In genomic region chr14:100525615-100526014, GRCh38 we compare ENCODE assay signal across 22 cellular contexts.
DNase-seq lines count a peak whose midpoint lies in the region; FAIRE-seq and TF ChIP-seq lines count a peak whose summit lies in the region.
"Had no signal": no experiment of that assay in that cellular context is flagged by ENCODE, and none has a peak within 500 bp of the region (broad histone marks: within the 10 kb centered on the region; RNA-seq: fewer than 3 reads in every experiment).

No MANE protein-coding gene starts in this region.

- TF ChIP-seq CTCF in right atrium auricular region (IDR thresholded peaks at IDR 0.05) (no peak), nephron progenitor cell (IDR thresholded peaks at IDR 0.05) (no peak), thyroid gland (IDR thresholded peaks at IDR 0.05) (no peak)

- no peak for TF ChIP-seq POLR2A in thyroid gland (IDR thresholded peaks at IDR 0.05)

- H3K36me3 Mint-ChIP-seq in nephron progenitor cell (ENCODE audit: low read depth), result no peaks in the 10 kb centered on the region

- intact Hi-C loops in cardiac septum (cut with DNase I), result no loop called here
- intact Hi-C loops in thyroid gland (cut with DNase I), result no loop called here

- H3K4me3 ChIP-seq in right atrium auricular region (no peak overlapping the region), thyroid gland (replicated peaks in 1 of 3) (no peak overlapping the region)
- H3K4me3 ChIP-seq: cardiac muscle cell, heart right ventricle had no signal

- H3K27ac Mint-ChIP-seq in nephron progenitor cell, result no peak overlapping the region
- H3K27ac Mint-ChIP-seq: H9; stimulated activated naive CD8-positive, alpha-beta T cell treated with anti-CD3 and anti-CD28 coated beads, Interleukin-15, Interleukin-2, amounts not matched to agents 100 ng/mL and 50 ng/mL, for 24 hours had no signal

- H3K27me3 Mint-ChIP-seq in nephron progenitor cell (ENCODE audit: low read depth, poor library complexity), result no peaks in the 10 kb centered on the region
- H3K27me3 Mint-ChIP-seq: stimulated activated naive CD8-positive, alpha-beta T cell treated with anti-CD3 and anti-CD28 coated beads, Interleukin-15, Interleukin-2, amounts not matched to agents 100 ng/mL and 50 ng/mL, for 24 hours had no signal

- peaks cover 17% of the 10 kb centered on the region for H3K36me3 ChIP-seq in right atrium auricular region
- peaks cover 10 to 11% of the 10 kb centered on the region in 2 donors for H3K36me3 ChIP-seq in thyroid gland
- H3K36me3 ChIP-seq: cardiac muscle cell had no signal

- H3K27me3 ChIP-seq in right atrium auricular region, result no peaks in the 10 kb centered on the region
- H3K27me3 ChIP-seq in thyroid gland, result no peaks in the 10 kb centered on the region
- H3K27me3 ChIP-seq: cardiac muscle cell, heart right ventricle had no signal

- no peak for FAIRE-seq in urothelium cell line (lab: Jason Lieb, UNC)
- FAIRE-seq: D721Med, HepG2 had no signal

- H3K4me1 ChIP-seq in right atrium auricular region (no peaks in the 10 kb centered on the region), thyroid gland (no peaks in the 10 kb centered on the region)
- H3K4me1 ChIP-seq: heart right ventricle had no signal

- no peaks in the 10 kb centered on the region for H3K9me3 Mint-ChIP-seq in nephron progenitor cell
- H3K9me3 Mint-ChIP-seq: H9; stimulated activated naive CD8-positive, alpha-beta T cell treated with anti-CD3 and anti-CD28 coated beads, Interleukin-15, Interleukin-2, amounts not matched to agents 100 ng/mL and 50 ng/mL, for 24 hours had no signal

- H3K27ac ChIP-seq in right atrium auricular region (no peak overlapping the region), thyroid gland (no peak overlapping the region)
- H3K27ac ChIP-seq: cardiac muscle cell, heart right ventricle had no signal

- peak; percentile 49 for DNase-seq in cardiac septum (ENCODE audit: low spot score)
- no peak for DNase-seq in right atrium auricular region (ENCODE audit: low spot score)
- DNase-seq in cerebellar cortex (ENCODE audit: low spot score), result peak; percentile 64
- DNase-seq in nephron progenitor cell, result peak; percentile 1
- DNase-seq in urothelium cell line (ENCODE audit: low spot score), result peak; percentile 2
- DNase-seq in NCI-H2029 (lab: John Stamatoyannopoulos, UW), result no peak
- no peak for DNase-seq in thyroid gland
- DNase-seq: activated CD4-positive, alpha-beta T cell treated with anti-CD3 and anti-CD28 coated beads for 48 hours; activated naive CD4-positive, alpha-beta T cell treated with Interleukin-2 at 50 U/mL for 16 hours; activated T-cell treated with anti-CD3 and anti-CD28 coated beads for 4 hours; C1 segment of cervical spinal cord; dermis blood vessel endothelial cell; NCI-H82; retina; Right ventricle myocardium superior; stimulated activated CD4-positive, alpha-beta T cell treated with anti-CD3 and anti-CD28 coated beads, Interleukin-4, amount 100 ng/mL, for 4 hours had no signal

- no peak overlapping the region for H3K4me3 Mint-ChIP-seq in nephron progenitor cell
- H3K4me3 Mint-ChIP-seq: H9; stimulated activated naive CD8-positive, alpha-beta T cell treated with anti-CD3 and anti-CD28 coated beads, Interleukin-15, Interleukin-2, amounts not matched to agents 100 ng/mL and 50 ng/mL, for 24 hours had no signal

- WGBS in thyroid gland, 2 donors, result 87 to 93% methylated on average over 5 to 11 of the region's 11 CpGs

- H3K9me3 ChIP-seq in right atrium auricular region, result no peaks in the 10 kb centered on the region
- H3K9me3 ChIP-seq in thyroid gland, result no peaks in the 10 kb centered on the region
- H3K9me3 ChIP-seq: heart right ventricle had no signal

- H3K4me1 Mint-ChIP-seq in nephron progenitor cell, result peaks cover 35% of the 10 kb centered on the region

Comparison
In these comparisons a context has a peak if more than half of its experiments do, and no peak if none do; other contexts are left out.
1. DNase-seq: peak in cardiac septum (single experiment), cerebellar cortex (single experiment), nephron progenitor cell (single experiment) and urothelium cell line (single experiment); none in right atrium auricular region (single experiment), NCI-H2029 (single experiment) and thyroid gland (0 of 2).